ENCODE assay signal across 18 cellular contexts in genomic region chr16:81198635-81199034, GRCh38. TPM values are rescaled to one million over a fixed set of nuclear protein-coding genes. Genes with fewer than 3 reads are reported as not detected.
DNase-seq lines count a peak whose midpoint lies in the region; ATAC-seq, FAIRE-seq and TF ChIP-seq lines count a peak whose summit lies in the region.
"Had no signal": no experiment of that assay in that cellular context is flagged by ENCODE, and none has a peak within 500 bp of the region (broad histone marks: within the 10 kb centered on the region; RNA-seq: fewer than 3 reads in every experiment).

No MANE protein-coding gene starts in this region.

- no peaks in the 10 kb centered on the region for H3K79me2 ChIP-seq in GM12878 (ENCODE audit: control insufficient read depth, insufficient read depth, low read length)

- H3K36me3 ChIP-seq in GM12878 (ENCODE audit: control insufficient read depth in 2 of 2, insufficient read depth in 2 of 2, low read length in 1 of 2) = no peaks in the 10 kb centered on the region
- H3K36me3 ChIP-seq: BLaER1 treated with 17β-estradiol and CSF1 and Interleukin-3, amounts not matched to agents 10 nM and 100 nM; SJSA1; vagina had no signal

- no peak for TF ChIP-seq POLR2A in GM12878 (IDR thresholded peaks at IDR 0.05; ENCODE audit: low read depth, low read length)

- 48% methylated on average over 9 of the region's 9 CpGs for WGBS in GM12878 (ENCODE audit: insufficient coverage, insufficient replicate concordance, low lambda C conversion rate, missing lambda C conversion rate)

- no peak overlapping the region for H2AFZ ChIP-seq in GM12878 (ENCODE audit: control insufficient read depth, low read depth, low read length)

- no peak overlapping the region for H3K9ac ChIP-seq in GM12878 (ENCODE audit: control insufficient read depth, insufficient read depth, low read length)
- H3K9ac ChIP-seq: BLaER1 treated with 17β-estradiol and CSF1 and Interleukin-3, amounts not matched to agents 10 nM and 100 nM had no signal

- peak; percentile 25 for DNase-seq in ACHN
- DNase-seq in HCEC 1CT = peak; percentile 11
- DNase-seq in GM12878 (ENCODE audit: low read depth, low spot score) = no peak
- peak; percentile 38 for DNase-seq in inferior parietal cortex (ENCODE audit: extremely low spot score)
- DNase-seq in NCI-H187 (lab: John Stamatoyannopoulos, UW) = no peak
- no peak for DNase-seq in left colon
- no peak for DNase-seq in A172 (ENCODE audit: low spot score)
- DNase-seq: activated CD4-positive, alpha-beta T cell treated with anti-CD3 and anti-CD28 coated beads for 36 hours; activated effector memory CD4-positive, alpha-beta T cell treated with Interleukin-2 at 50 U/mL for 16 hours; islet precursor cell; naive thymus-derived CD8-positive, alpha-beta T cell; NCI-H1092 treated with DMSO at 0.1 percent for 48 hours; small intestine had no signal

- intact Hi-C loops in GM12878 (cut with micrococcal nuclease; ENCODE audit: unreplicated experiment) = no loop called here
- intact Hi-C loops in left colon (cut with DNase I, micrococcal nuclease) = loop anchor here in 1 of 2 donors (5.0 kb wide), 1 partner anchor 516 kb away; no protein-coding TSS in a partner anchor

- RAD21 ChIA-PET in GM12878 (lab: Charles Lee; ENCODE audit: unreplicated experiment) = no interaction called here

- no peak for TF ChIP-seq CTCF in GM12878 (IDR thresholded peaks at IDR 0.05 in 2 of 3, conservative IDR thresholded peaks at IDR 0.05 in 1 of 3; ENCODE audit: control insufficient read depth in 2 of 3, extremely low read depth in 1 of 3, insufficient read depth in 1 of 3, low read depth in 3 of 3, low read length in 3 of 3)

- in situ Hi-C loops in ACHN (cut with HindIII; ENCODE audit: low pct_ligation_motif_present, low pct_unique_long_range_greater_than_20kb, low sequenced_read_pairs) = no loop called here
- in situ Hi-C loops in GM12878 (cut with MboI) = no loop called here

- FAIRE-seq in GM12878 (lab: Jason Lieb, UNC) = no peak
- FAIRE-seq: small intestine had no signal

- H3K4me2 ChIP-seq in GM12878 (ENCODE audit: control insufficient read depth, insufficient read depth) = no peak overlapping the region
- H3K4me2 ChIP-seq: BLaER1 treated with 17β-estradiol and CSF1 and Interleukin-3, amounts not matched to agents 10 nM and 100 nM had no signal

- TF ChIP-seq RAD21 in GM12878 (IDR thresholded peaks at IDR 0.05; ENCODE audit: insufficient read depth, low read depth, low read length) = no peak

- no TSS peak for BruUV-seq in GM12878 (replicated peaks; lab: Mats Ljungman, UMichigan)

- H3K27ac ChIP-seq in GM12878 (ENCODE audit: control insufficient read depth, insufficient read depth) = no peak overlapping the region
- H3K27ac ChIP-seq: BLaER1 treated with 17β-estradiol and CSF1 and Interleukin-3, amounts not matched to agents 10 nM and 100 nM; epithelial cell of prostate; SJSA1; vagina had no signal

- H3K4me1 ChIP-seq in GM12878 (ENCODE audit: control insufficient read depth, insufficient read depth, low read length) = no peaks in the 10 kb centered on the region
- H3K4me1 ChIP-seq: BLaER1 treated with 17β-estradiol and CSF1 and Interleukin-3, amounts not matched to agents 10 nM and 100 nM; SJSA1; vagina had no signal

- SMC1A ChIA-PET in GM12878 (lab: Charles Lee; ENCODE audit: uncharacterized antibody, unreplicated experiment) = no interaction called here

- POLR2A ChIA-PET in GM12878 (lab: Charles Lee) = no interaction called here

- CTCF ChIA-PET in GM12878 (lab: Yijun Ruan, JAX) = no interaction called here

- ATAC-seq in GM12878 = peak; percentile 52
- no peak for ATAC-seq in GM18868 (IDR thresholded peaks at IDR 0.05; ENCODE audit: unreplicated experiment)
- ATAC-seq in left colon = no peak
- ATAC-seq: activated CD4-positive, alpha-beta T cell treated with anti-CD3 and anti-CD28 coated beads for 36 hours; naive thymus-derived CD8-positive, alpha-beta T cell had no signal

- H3K9me3 ChIP-seq in GM12878 (replicated peaks; ENCODE audit: control insufficient read depth, insufficient read depth, low read length) = no peaks in the 10 kb centered on the region
- H3K9me3 ChIP-seq: BLaER1 treated with 17β-estradiol and CSF1 and Interleukin-3, amounts not matched to agents 10 nM and 100 nM; SJSA1; vagina had no signal

- no peaks in the 10 kb centered on the region for H4K20me1 ChIP-seq in GM12878 (ENCODE audit: control insufficient read depth, insufficient read depth)
- H4K20me1 ChIP-seq: BLaER1 treated with 17β-estradiol and CSF1 and Interleukin-3, amounts not matched to agents 10 nM and 100 nM had no signal

- no peaks in the 10 kb centered on the region for H3K27me3 ChIP-seq in GM12878 (replicated peaks in 1 of 2; ENCODE audit: control insufficient read depth in 2 of 2, insufficient read depth in 2 of 2, low read length in 1 of 2)
- H3K27me3 ChIP-seq: BLaER1 treated with 17β-estradiol and CSF1 and Interleukin-3, amounts not matched to agents 10 nM and 100 nM; SJSA1; vagina had no signal

- no peak overlapping the region for H3K4me3 ChIP-seq in GM12878
- H3K4me3 ChIP-seq: BLaER1 treated with 17β-estradiol and CSF1 and Interleukin-3, amounts not matched to agents 10 nM and 100 nM; SJSA1; vagina had no signal

- TF ChIP-seq EP300 in GM12878 (IDR thresholded peaks at IDR 0.05; ENCODE audit: borderline replicate concordance in 1 of 2, control insufficient read depth in 1 of 2, low read depth in 2 of 2, low read length in 2 of 2) = no peak

TF ChIP-seq in GM12878, 131 proteins besides CTCF, POLR2A, EP300 and RAD21:
- no peak for TF ChIP-seq ZBTB40 (IDR thresholded peaks at IDR 0.05; ENCODE audit: borderline replicate concordance)
- TF ChIP-seq CHD4 (IDR thresholded peaks at IDR 0.05) = no peak
- TF ChIP-seq FOXM1 (IDR thresholded peaks at IDR 0.05; ENCODE audit: low read depth, low read length) = no peak
- TF ChIP-seq RCOR1 (conservative IDR thresholded peaks at IDR 0.05; ENCODE audit: low read depth, low read length) = no peak
- TF ChIP-seq BCL11A (IDR thresholded peaks at IDR 0.05; ENCODE audit: low read depth, low read length) = no peak
- TF ChIP-seq TARDBP (IDR thresholded peaks at IDR 0.05; ENCODE audit: borderline replicate concordance) = no peak
- no peak for TF ChIP-seq HDAC2 (IDR thresholded peaks at IDR 0.05)

RNA-seq across cellular contexts. Expression of gene BCO1, which starts 39.9 kb away (rescaled TPM):
- not detected in 2 replicates for total RNA-seq in GM12878 (2013; cell fraction: nucleolus; rRNA removed)
- not detected in 2 replicates for total RNA-seq in GM12878 (2014; rRNA removed)
- not detected in 2 replicates for total RNA-seq in GM12878 (2014; rRNA removed; fragmentation: Illumina TruSeq; extraction: Trizol)
- not detected in 2 replicates for total RNA-seq in GM12878 (2021)
- not detected for polyA plus RNA-seq in GM12878 (2011; ENCODE audit: low read depth)
- polyA plus RNA-seq in GM12878 (2011; rRNA removed) = 0.12 and 0.14 TPM in 2 replicates
- 0.17 and 0.18 TPM in 2 replicates for polyA plus RNA-seq in GM12878 (2011; cell fraction: cytosol; rRNA removed)
- polyA plus RNA-seq in GM12878 (2011; cell fraction: nucleus; rRNA removed) = 0.10 and 0.36 TPM in 2 replicates
- polyA plus RNA-seq in GM12878 (2012) = not detected in 2 replicates
- not detected in 2 replicates for polyA plus RNA-seq in GM12878 (2014; fragmentation: Illumina TruSeq; extraction: Trizol)
- under 1 TPM; 0.09 to 0.21 TPM for polyA plus RNA-seq in GM12878 (2014; fragmentation: Nextera tagmentation; extraction: Ambion mirVana)
- polyA plus RNA-seq in GM12878 (2014; rRNA removed) = not detected in 2 replicates
- polyA plus RNA-seq in GM12878 (2016; fragmentation: Nextera tagmentation; extraction: Ambion mirVana) = not detected
- not detected in 2 replicates for polyA minus RNA-seq in GM12878 (2011; rRNA and poly(A)+ RNA removed)
- polyA minus RNA-seq in GM12878 (2011; cell fraction: cytosol; rRNA and poly(A)+ RNA removed) = not detected in 2 replicates
- 0.24 TPM in 1 of 2 replicates, not detected in the other for polyA minus RNA-seq in GM12878 (2011; cell fraction: nucleus; rRNA and poly(A)+ RNA removed)
- 1 to 10 TPM; 4.0 to 5.1 TPM for total RNA-seq in left colon
- total RNA-seq in A172 (2014; rRNA removed; shearing (Covaris generic)) = 0.19 and 1.9 TPM in 2 replicates
- total RNA-seq: activated CD4-positive, alpha-beta T cell treated with anti-CD3 and anti-CD28 coated beads for 36 hours; naive thymus-derived CD8-positive, alpha-beta T cell; SJSA1; vagina had no signal
- polyA plus RNA-seq: naive thymus-derived CD8-positive, alpha-beta T cell had no signal

Comparison
In these comparisons a context has a peak if more than half of its experiments do, and no peak if none do; other contexts are left out.
1. DNase-seq: peak in ACHN (single experiment), HCEC 1CT (single experiment) and inferior parietal cortex (single experiment); none in GM12878 (single experiment), NCI-H187 (0 of 2), left colon (0 of 2) and A172 (single experiment).